8 cellular contexts compared by ENCODE assay signal in the genomic region with DNA sequence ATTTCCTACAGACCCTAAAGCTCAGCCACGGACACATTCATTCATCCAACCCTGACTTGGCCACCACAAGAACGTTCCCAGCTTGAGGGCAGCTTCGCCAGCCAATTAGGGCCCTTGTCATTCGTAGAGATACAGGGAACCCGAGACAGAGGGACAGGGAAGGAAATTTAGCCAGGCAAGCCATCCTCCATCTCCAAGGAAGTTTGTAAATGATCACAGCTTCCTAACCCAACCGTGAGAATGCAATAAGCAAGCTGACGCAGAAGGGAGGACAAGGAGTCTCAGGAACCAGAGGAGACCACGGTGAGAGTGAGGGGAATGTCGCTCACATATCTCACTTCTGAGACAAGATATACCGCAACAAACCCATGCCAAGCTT. TPM values are rescaled to one million over a fixed set of nuclear protein-coding genes. Genes with fewer than 3 reads are reported as not detected.
A peak's percentile ranks its signal among the peaks of the same experiment; 100 is the strongest.
DNase-seq lines count a peak whose midpoint lies in the region; ATAC-seq, FAIRE-seq and TF ChIP-seq lines count a peak whose summit lies in the region.

No MANE protein-coding gene starts in this region.

- H3K4me3 ChIP-seq in right atrium auricular region = peak overlapping the region; percentile 73 to 87
- H3K4me3 ChIP-seq in mesenchymal stem cell (ENCODE audit: insufficient read depth in 1 of 2, low read depth in 1 of 2, low read length in 2 of 2) = peak overlapping the region; percentile 95 to 98
- H3K4me3 ChIP-seq in aorta (ENCODE audit: low read length in 2 of 2) = peak overlapping the region; percentile 50 to 71

- H2AK5ac ChIP-seq in mesenchymal stem cell (ENCODE audit: low read length, severe bottlenecking) = peak overlapping the region; percentile 17

- ATAC-seq in aorta (ENCODE audit: low FRiP score) = no peak

- no peaks in the 10 kb centered on the region for H3K9me3 ChIP-seq in right atrium auricular region
- H3K9me3 ChIP-seq in mesenchymal stem cell (ENCODE audit: control insufficient read depth, low read length) = no peaks in the 10 kb centered on the region
- H3K9me3 ChIP-seq in aorta (ENCODE audit: control insufficient read depth, low read length) = no peaks in the 10 kb centered on the region

- peak overlapping the region; percentile 96 for H3K9ac ChIP-seq in mesenchymal stem cell (ENCODE audit: low read length)

- peak overlapping the region; percentile 13 for H4K8ac ChIP-seq in mesenchymal stem cell (ENCODE audit: low read length)

- FAIRE-seq in urothelium cell line (lab: Jason Lieb, UNC) = no peak

- TF ChIP-seq CTCF in right atrium auricular region (IDR thresholded peaks at IDR 0.05) = no peak
- TF ChIP-seq CTCF in brain (conservative IDR thresholded peaks at IDR 0.05) = no peak

- peak overlapping the region in 2 of 5 experiments; percentile 86 to 94 for H3K27ac Mint-ChIP-seq in brain

- H3K14ac ChIP-seq in mesenchymal stem cell (ENCODE audit: low read length in 2 of 2) = peak overlapping the region in 1 of 2 experiments; percentile 100

- H3K23ac ChIP-seq in mesenchymal stem cell (ENCODE audit: low read length in 2 of 2) = peak overlapping the region in 1 of 2 experiments; percentile 77

- peak overlapping the region in 1 of 2 experiments; percentile 75 for H2BK12ac ChIP-seq in mesenchymal stem cell (ENCODE audit: low read length in 2 of 2)

- H3K27me3 Mint-ChIP-seq in brain = peaks cover 3% of the 10 kb centered on the region

- H2BK120ac ChIP-seq in mesenchymal stem cell (ENCODE audit: low read depth, low read length) = no peak overlapping the region

- H3K4me1 ChIP-seq in right atrium auricular region (peaks cover 0 to 66% of the 10 kb centered on the region in 2 donors), mesenchymal stem cell (ENCODE audit: control insufficient read depth, insufficient read depth, low read depth, low read length) (peaks cover 19% of the 10 kb centered on the region), aorta (ENCODE audit: control insufficient read depth in 1 of 2, insufficient read depth in 2 of 2, low read length in 2 of 2) (peaks cover 6 to 8% of the 10 kb centered on the region in 2 donors)

- peak overlapping the region; percentile 84 to 93 (median 88) for H3K4me3 Mint-ChIP-seq in brain

- peak overlapping the region; percentile 50 to 100 for H3K18ac ChIP-seq in mesenchymal stem cell (ENCODE audit: low read depth in 1 of 2, low read length in 2 of 2)

- H3K79me1 ChIP-seq in mesenchymal stem cell (replicated peaks; ENCODE audit: low read length, poor library complexity, severe bottlenecking) = no peaks in the 10 kb centered on the region

- H3K4me2 ChIP-seq in mesenchymal stem cell (ENCODE audit: low read length, poor library complexity, severe bottlenecking) = peak overlapping the region; percentile 85

- peak overlapping the region; percentile 87 for H2BK5ac ChIP-seq in mesenchymal stem cell (ENCODE audit: low read depth, low read length, poor library complexity, severe bottlenecking)

- H3K27me3 ChIP-seq in right atrium auricular region = no peaks in the 10 kb centered on the region
- no peaks in the 10 kb centered on the region for H3K27me3 ChIP-seq in mesenchymal stem cell (ENCODE audit: control insufficient read depth in 1 of 2, insufficient read depth in 1 of 2, low read length in 2 of 2)
- no peaks in the 10 kb centered on the region for H3K27me3 ChIP-seq in aorta (ENCODE audit: control insufficient read depth in 1 of 2, insufficient read depth in 2 of 2, low read length in 1 of 2)

- DNase-seq in right atrium auricular region (ENCODE audit: low spot score) (no peak), cardiac septum (ENCODE audit: low spot score) (no peak), mesenchymal stem cell (peak; percentile 47), aorta (no peak), urothelium cell line (ENCODE audit: low spot score) (no peak), pons (ENCODE audit: low spot score) (no peak)
- no peak for DNase-seq in stimulated activated CD4-positive, alpha-beta T cell treated with anti-CD3 and anti-CD28 coated beads, Interleukin-1b, Interleukin-23, amount 100 ng/mL, for 48 hours

- no peak overlapping the region for H2AFZ ChIP-seq in mesenchymal stem cell (ENCODE audit: low read depth, low read length)

- H2BK15ac ChIP-seq in mesenchymal stem cell (ENCODE audit: low read depth, poor library complexity, severe bottlenecking) = no peak overlapping the region

- H3K27ac ChIP-seq in right atrium auricular region = peak overlapping the region; percentile 84 to 99
- H3K27ac ChIP-seq in mesenchymal stem cell (ENCODE audit: low read length, poor library complexity, severe bottlenecking) = peak overlapping the region; percentile 92
- peak overlapping the region; percentile 48 to 65 for H3K27ac ChIP-seq in aorta (ENCODE audit: low read depth in 1 of 2, low read length in 2 of 2)

- 27% methylated on average over 10 of the region's 10 CpGs for WGBS in mesenchymal stem cell
- WGBS in aorta, 2 donors = 6 to 9% methylated on average over 10 of the region's 10 CpGs

- H3K4me1 Mint-ChIP-seq in brain = peaks cover 68% of the 10 kb centered on the region

- no peaks in the 10 kb centered on the region for H3K36me3 Mint-ChIP-seq in brain

- peak overlapping the region in 1 of 2 experiments; percentile 96 for H3K4ac ChIP-seq in mesenchymal stem cell (ENCODE audit: low read depth in 1 of 2, low read length in 2 of 2)

- no peak overlapping the region for H4K91ac ChIP-seq in mesenchymal stem cell (ENCODE audit: low read length)

- no peaks in the 10 kb centered on the region for H3K36me3 ChIP-seq in right atrium auricular region
- H3K36me3 ChIP-seq in mesenchymal stem cell (ENCODE audit: control insufficient read depth in 1 of 2, insufficient read depth in 2 of 2, low read depth in 1 of 2, low read length in 2 of 2) = peaks cover 3 to 20% of the 10 kb centered on the region in 2 experiments
- H3K36me3 ChIP-seq in aorta (ENCODE audit: control insufficient read depth in 1 of 2, insufficient read depth in 2 of 2, low read length in 1 of 2) = no peaks in the 10 kb centered on the region

- intact Hi-C loops in cardiac septum (cut with DNase I) (loop anchor here (10.0 kb wide), 1 partner anchor 291 kb away; the partner anchor contains the start of gene MCM3), aorta (cut with DNase I) (loop anchor here in 1 of 2 donors (5.0 kb wide), 1 partner anchor 73 kb away; no protein-coding TSS in a partner anchor)

- H3K9me3 Mint-ChIP-seq in brain = peaks cover 0 to 3% (median 0%) of the 10 kb centered on the region in 5 experiments

RNA-seq across cellular contexts. Expression of gene TRAM2, which starts 1.4 kb away (rescaled TPM):
- total RNA-seq in right atrium auricular region = 10 to 100 TPM; 10.3 to 15.9 TPM
- total RNA-seq in cardiac septum = 10.3 TPM
- polyA plus RNA-seq in brain (ENCODE audit: insufficient read depth, low read depth, low replicate concordance) = 3.7 TPM
- 133 TPM for polyA plus RNA-seq in mesenchymal stem cell (2013, experiment 1 of 2)
- 130 TPM for polyA plus RNA-seq in mesenchymal stem cell (2013, experiment 2 of 2)
- 10 to 100 TPM; 38.0 to 39.5 TPM for total RNA-seq in aorta
- 10 to 100 TPM in 1 of 2 donors, 1 to 10 TPM in 1; 7.5 to 22.6 TPM for polyA plus RNA-seq in aorta
